9 cellular contexts compared by ENCODE assay signal in the genomic region with DNA sequence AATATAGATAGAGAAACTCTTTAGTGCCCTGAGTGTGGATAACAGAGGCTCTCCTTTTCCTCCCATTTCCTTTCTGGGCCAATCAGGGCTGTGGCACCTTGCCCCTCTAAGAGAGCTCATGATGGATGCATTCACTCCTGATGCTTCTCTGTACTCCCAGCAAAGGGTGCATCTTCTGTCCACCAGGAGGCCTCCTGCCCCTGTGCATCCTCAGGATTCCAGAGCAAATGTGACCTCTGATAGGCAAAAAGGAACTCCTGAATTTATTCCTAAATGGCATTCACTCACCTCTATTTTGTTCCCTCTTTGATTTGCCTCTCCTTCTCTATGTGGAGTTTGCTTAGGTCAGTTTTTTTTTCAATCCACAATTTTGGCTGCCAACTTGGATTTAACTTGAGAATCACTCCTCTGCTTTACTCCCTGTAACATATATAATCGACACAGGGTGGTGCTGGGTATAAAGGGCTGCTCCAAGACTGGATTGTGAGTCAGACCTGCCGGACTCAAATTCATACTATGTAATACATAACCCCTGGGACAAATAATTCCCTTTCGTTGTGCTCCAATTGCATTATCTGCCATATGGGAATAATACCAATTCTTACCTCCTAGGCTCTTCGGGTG. TPM values are rescaled to one million over a fixed set of nuclear protein-coding genes. Genes with fewer than 3 reads are reported as not detected.
DNase-seq lines count a peak whose midpoint lies in the region; ATAC-seq, FAIRE-seq and TF ChIP-seq lines count a peak whose summit lies in the region.
"Had no signal": no experiment of that assay in that cellular context is flagged by ENCODE, and none has a peak within 500 bp of the region (broad histone marks: within the 10 kb centered on the region; RNA-seq: fewer than 3 reads in every experiment).

No MANE protein-coding gene starts in this region.

- no peaks in the 10 kb centered on the region for H4K20me1 ChIP-seq in H1 (replicated peaks in 1 of 2; ENCODE audit: control insufficient read depth in 1 of 2, insufficient read depth in 2 of 2, low read length in 2 of 2)

- POLR2A ChIA-PET in H1 (lab: Charles Lee; ENCODE audit: partially characterized antibody) = interaction anchor here (0.7 kb wide), 1 partner anchor 56 kb away, joined by 4 read pairs; no protein-coding TSS in a partner anchor

- no peak overlapping the region for H2BK15ac ChIP-seq in H1 (ENCODE audit: low read length)

- no peak overlapping the region for H3K14ac ChIP-seq in H1 (ENCODE audit: insufficient read length)

- no peak overlapping the region for H4K8ac ChIP-seq in H1 (ENCODE audit: extremely low read depth, insufficient read depth, low read length)

- no peak overlapping the region for H3K23ac ChIP-seq in H1 (ENCODE audit: insufficient read length)

- H2BK12ac ChIP-seq in H1 (ENCODE audit: low read depth, low read length) = no peak overlapping the region

- WGBS in H1 (ENCODE audit: extremely low coverage in 1 of 2, insufficient coverage in 1 of 2, insufficient read length in 1 of 2, insufficient replicate concordance in 2 of 2, low coverage in 1 of 2, low lambda C conversion rate in 2 of 2, missing lambda C conversion rate in 1 of 2), 2 experiments = 88% methylated on average over 4 of the region's 4 CpGs; no CpG with 5 or more reads in 1 of the 2 experiments
- WGBS in small intestine, 3 donors = 51 to 73% (median 62%) methylated on average over 4 of the region's 4 CpGs

- H3K36me3 ChIP-seq in H1 (ENCODE audit: control insufficient read depth in 2 of 4, insufficient read depth in 4 of 4, low read length in 3 of 4) (no peaks in the 10 kb centered on the region), small intestine (ENCODE audit: control insufficient read depth in 2 of 2, insufficient read depth in 2 of 2, low read length in 2 of 2) (no peaks in the 10 kb centered on the region)

- H2BK20ac ChIP-seq in H1 (ENCODE audit: low read length) = no peak overlapping the region

- no peaks in the 10 kb centered on the region for H3K4me1 ChIP-seq in H1 (replicated peaks in 1 of 4; ENCODE audit: control insufficient read depth in 3 of 4, insufficient read depth in 4 of 4, low read length in 3 of 4)
- H3K4me1 ChIP-seq in small intestine (ENCODE audit: control insufficient read depth in 2 of 2, insufficient read depth in 1 of 2, low read depth in 1 of 2, low read length in 1 of 2) = no peaks in the 10 kb centered on the region

- H3K9ac ChIP-seq in H1 (replicated peaks in 1 of 4; ENCODE audit: extremely low read depth in 1 of 4, low read depth in 3 of 4, low read length in 3 of 4) = no peak overlapping the region

- DNase-seq in A172 (ENCODE audit: low spot score) (peak; percentile 58), GM04503 (ENCODE audit: low read depth) (peak; percentile 2), NCI-H2196 treated with DMSO at 0.1 percent for 48 hours (lab: John Stamatoyannopoulos, UW; ENCODE audit: unreplicated experiment) (peak; percentile 16), H1 (ENCODE audit: low read depth in 1 of 2, low spot score in 2 of 2) (no peak), small intestine (peak; percentile 14)

- TF ChIP-seq RAD21 in H1 (IDR thresholded peaks at IDR 0.05 in 1 of 2, conservative IDR thresholded peaks at IDR 0.05 in 1 of 2; ENCODE audit: low read depth in 2 of 2, low read length in 2 of 2) = peak; percentile 78

- no peak overlapping the region for H2AFZ ChIP-seq in H1 (ENCODE audit: low read length)

- H3K27ac ChIP-seq in H1 (ENCODE audit: low read depth, low read length) (no peak overlapping the region), small intestine (ENCODE audit: low read depth in 1 of 2, low read length in 1 of 2) (no peak overlapping the region)

- H2AK5ac ChIP-seq in H1 (ENCODE audit: low read depth, low read length) = no peak overlapping the region

- H3K23me2 ChIP-seq in H1 (ENCODE audit: low read depth, low read length) = no peaks in the 10 kb centered on the region

- TF ChIP-seq EP300 in H1 (IDR thresholded peaks at IDR 0.05; ENCODE audit: borderline replicate concordance in 1 of 2, low read depth in 2 of 2, low read length in 2 of 2) = no peak

- H3K79me1 ChIP-seq in H1 (ENCODE audit: low read depth, low read length) = no peaks in the 10 kb centered on the region

- ATAC-seq in HG03439 (IDR thresholded peaks at IDR 0.05; ENCODE audit: unreplicated experiment) (no peak), GM21723 (IDR thresholded peaks at IDR 0.05; ENCODE audit: unreplicated experiment) (no peak), GM21360 (IDR thresholded peaks at IDR 0.05; ENCODE audit: unreplicated experiment) (no peak)

- H3K4me3 ChIP-seq in H1 (ENCODE audit: extremely low read depth in 1 of 4, insufficient read depth in 2 of 4, low read depth in 3 of 4, low read length in 4 of 4) (no peak overlapping the region), small intestine (ENCODE audit: low read depth in 1 of 2, low read length in 2 of 2) (no peak overlapping the region)

- TF ChIP-seq CTCF in H1 (IDR thresholded peaks at IDR 0.05; ENCODE audit: control extremely low read depth in 1 of 3, insufficient read depth in 1 of 3, low read depth in 1 of 3, low read length in 3 of 3) = peak; percentile 72 to 80 (median 74)

- H4K91ac ChIP-seq in H1 (replicated peaks; ENCODE audit: insufficient read length, low read length) = no peak overlapping the region

- H3K4me2 ChIP-seq in H1 (ENCODE audit: insufficient read depth in 1 of 2, low read depth in 2 of 2, low read length in 2 of 2) = no peak overlapping the region

- no peak overlapping the region for H2BK120ac ChIP-seq in H1 (replicated peaks; ENCODE audit: low read depth, low read length)

- no peaks in the 10 kb centered on the region for H3K9me3 ChIP-seq in H1 (ENCODE audit: insufficient read depth in 2 of 2, low read depth in 1 of 2, low read length in 1 of 2)
- no peaks in the 10 kb centered on the region for H3K9me3 ChIP-seq in small intestine (ENCODE audit: control insufficient read depth, low read depth)

- no peak for TF ChIP-seq POLR2A in H1 (IDR thresholded peaks at IDR 0.05; ENCODE audit: control extremely low read depth in 1 of 2, low read depth in 2 of 2, low read length in 2 of 2)

- CTCF ChIA-PET in H1 (lab: Charles Lee; ENCODE audit: partially characterized antibody) = interaction anchor here (0.6 to 7.1 kb wide), 25 partner anchors 13 to 241 kb away, joined by 3 to 43 read pairs (median 4); no protein-coding TSS in a partner anchor

- no peak overlapping the region for H4K5ac ChIP-seq in H1 (ENCODE audit: insufficient read length, low read depth, low read length)

- no peak overlapping the region for H2BK5ac ChIP-seq in H1 (ENCODE audit: low read depth, low read length)

- H3K79me2 ChIP-seq in H1 (ENCODE audit: control insufficient read depth in 1 of 2, insufficient read depth in 2 of 2, low read length in 2 of 2) = no peaks in the 10 kb centered on the region

- no peak overlapping the region for H3K56ac ChIP-seq in H1 (replicated peaks; ENCODE audit: insufficient read length, low read depth, low read length)

- no peak overlapping the region for H3K4ac ChIP-seq in H1 (replicated peaks; ENCODE audit: insufficient read length, low read depth, low read length)

- no peak for FAIRE-seq in H1 (lab: Jason Lieb, UNC)
- no peak for FAIRE-seq in small intestine (lab: Jason Lieb, UNC)
- FAIRE-seq: colon had no signal

- H3K18ac ChIP-seq in H1 (ENCODE audit: extremely low read depth, low read length) = no peak overlapping the region

- no peaks in the 10 kb centered on the region for H3K27me3 ChIP-seq in H1 (replicated peaks in 1 of 4; ENCODE audit: control insufficient read depth in 3 of 4, extremely low read depth in 1 of 4, insufficient read depth in 3 of 4, low read length in 3 of 4)
- no peaks in the 10 kb centered on the region for H3K27me3 ChIP-seq in small intestine (ENCODE audit: control insufficient read depth in 2 of 2, insufficient read depth in 2 of 2, low read length in 2 of 2)

TF ChIP-seq in H1, 55 proteins besides CTCF, POLR2A, EP300 and RAD21:
- TF ChIP-seq YY1 (IDR thresholded peaks at IDR 0.05; ENCODE audit: low read depth, low read length) (peak; percentile 63; the same call in 1 of the 2 replicates), CBX8 (IDR thresholded peaks at IDR 0.05; ENCODE audit: borderline replicate concordance, low read depth, low read length) (no peak)

RNA-seq across cellular contexts. Expression of a gene that starts 1.1 kb away (rescaled TPM):
- total RNA-seq in A172 (2014; rRNA removed; shearing (Covaris generic)) = not detected in 2 replicates
- total RNA-seq in H1 (2021; fragmentation: NEBNext Ultra II Directional; extraction: Animal tissue kit (Norgen Biotek cat#: 25700)) = not detected in 2 replicates
- polyA plus RNA-seq in H1 (2011; rRNA removed) (not detected in 2 replicates), small intestine (not detected)
- polyA plus RNA-seq in H1 (2011; cell fraction: cytosol; rRNA removed) = not detected
- not detected for polyA plus RNA-seq in H1 (2011; cell fraction: nucleus; rRNA removed)
- polyA plus RNA-seq in H1 (2012, experiment 1 of 2) = not detected in 4 replicates
- not detected for polyA plus RNA-seq in H1 (2012, experiment 2 of 2)
- polyA plus RNA-seq in H1 (2013, experiment 1 of 2) = not detected
- polyA plus RNA-seq in H1 (2013, experiment 2 of 2) = not detected
- polyA minus RNA-seq in H1 (2011; rRNA and poly(A)+ RNA removed) = not detected in 2 replicates
- polyA minus RNA-seq in H1 (2011; cell fraction: cytosol; rRNA and poly(A)+ RNA removed) = not detected
- not detected for polyA minus RNA-seq in H1 (2011; cell fraction: nucleus; rRNA and poly(A)+ RNA removed)

RNA-seq across cellular contexts. Expression of a gene that starts 39.1 kb away (rescaled TPM):
- total RNA-seq in A172 (2014; rRNA removed; shearing (Covaris generic)) = not detected in 2 replicates
- not detected in 2 replicates for total RNA-seq in H1 (2021; fragmentation: NEBNext Ultra II Directional; extraction: Animal tissue kit (Norgen Biotek cat#: 25700))
- not detected in 2 replicates for polyA plus RNA-seq in H1 (2011; rRNA removed)
- not detected for polyA plus RNA-seq in H1 (2011; cell fraction: cytosol; rRNA removed)
- not detected for polyA plus RNA-seq in H1 (2011; cell fraction: nucleus; rRNA removed)
- not detected in 4 replicates for polyA plus RNA-seq in H1 (2012, experiment 1 of 2)
- not detected for polyA plus RNA-seq in H1 (2012, experiment 2 of 2)
- polyA plus RNA-seq in H1 (2013, experiment 1 of 2) = not detected
- not detected for polyA plus RNA-seq in H1 (2013, experiment 2 of 2)
- polyA minus RNA-seq in H1 (2011; rRNA and poly(A)+ RNA removed) = not detected in 2 replicates
- polyA minus RNA-seq in H1 (2011; cell fraction: cytosol; rRNA and poly(A)+ RNA removed) = not detected
- not detected for polyA minus RNA-seq in H1 (2011; cell fraction: nucleus; rRNA and poly(A)+ RNA removed)
- polyA plus RNA-seq in small intestine = not detected

Comparison
In these comparisons a context has a peak if more than half of its experiments do, and no peak if none do; other contexts are left out.
1. DNase-seq: peak in A172 (single experiment), GM04503 (single experiment), NCI-H2196 treated with DMSO at 0.1 percent for 48 hours (single experiment) and small intestine (single experiment); none in H1 (0 of 2).